In genomic region chr1:2046953-2047748, GRCh38 we compare ENCODE assay signal across 1 cellular context.
TF ChIP-seq lines count a peak whose summit lies in the region.

No MANE protein-coding gene starts in this region.

TF ChIP-seq in liver, 16 proteins besides CTCF, POLR2A, EP300 and RAD21:
- no peak for TF ChIP-seq MAX (IDR thresholded peaks at IDR 0.05)
- TF ChIP-seq NR2F2 (IDR thresholded peaks at IDR 0.05): peak; percentile 71
- no peak for TF ChIP-seq FOXA2 (IDR thresholded peaks at IDR 0.05)
- peak; percentile 70 for TF ChIP-seq YY1 (IDR thresholded peaks at IDR 0.05)
- no peak for TF ChIP-seq ZBTB33 (IDR thresholded peaks at IDR 0.05)
- TF ChIP-seq TAF1 (conservative IDR thresholded peaks at IDR 0.05): no peak
- TF ChIP-seq SP1 (IDR thresholded peaks at IDR 0.05): peak; percentile 95
- TF ChIP-seq GABPA (IDR thresholded peaks at IDR 0.05 in 1 of 2, conservative IDR thresholded peaks at IDR 0.05 in 1 of 2): peak in 1 of 2 donors; percentile 37
- peak; percentile 93 to 94 for TF ChIP-seq RXRA (IDR thresholded peaks at IDR 0.05)
- TF ChIP-seq EGR1 (IDR thresholded peaks at IDR 0.05; ENCODE audit: low read depth in 2 of 2): no peak
- peak; percentile 68 for TF ChIP-seq REST (IDR thresholded peaks at IDR 0.05)
- TF ChIP-seq HNF4G (IDR thresholded peaks at IDR 0.05): peak; percentile 82
- peak; percentile 35 for TF ChIP-seq FOXA1 (IDR thresholded peaks at IDR 0.05)
- peak; percentile 95 to 99 for TF ChIP-seq HNF4A (conservative IDR thresholded peaks at IDR 0.05)
